1 cellular context compared by ENCODE assay signal in the genomic region with DNA sequence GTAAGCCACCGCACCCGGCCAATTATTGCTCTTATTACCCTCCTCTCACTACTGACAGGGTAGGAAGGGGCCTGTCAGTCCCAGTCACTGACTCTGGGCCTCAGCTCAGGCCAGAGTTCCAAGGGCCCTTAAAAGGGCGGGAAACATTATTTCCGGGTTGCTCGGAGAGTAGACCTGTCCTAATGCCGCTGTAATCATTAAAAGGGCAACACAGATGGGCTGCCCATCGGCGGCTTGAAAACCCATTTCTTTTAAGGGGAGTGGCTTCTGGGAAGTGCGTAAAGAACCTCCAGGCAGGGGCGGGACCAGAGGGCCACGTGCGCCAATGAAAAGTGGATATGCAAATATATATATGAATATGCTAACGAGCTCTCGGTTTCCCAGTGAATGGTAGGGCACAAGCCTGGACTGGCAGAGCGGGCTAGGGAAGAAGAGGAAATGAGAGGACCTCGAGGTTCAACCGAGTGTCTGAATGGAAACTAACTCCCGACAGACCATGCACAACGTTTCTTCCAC.
A peak's percentile ranks its signal among the peaks of the same experiment; 100 is the strongest.
TF ChIP-seq lines count a peak whose summit lies in the region.

No MANE protein-coding gene starts in this region.

TF ChIP-seq in Ishikawa, 13 proteins besides CTCF, POLR2A, EP300 and RAD21 (continued from another document):
- TF ChIP-seq, protein P1, sequence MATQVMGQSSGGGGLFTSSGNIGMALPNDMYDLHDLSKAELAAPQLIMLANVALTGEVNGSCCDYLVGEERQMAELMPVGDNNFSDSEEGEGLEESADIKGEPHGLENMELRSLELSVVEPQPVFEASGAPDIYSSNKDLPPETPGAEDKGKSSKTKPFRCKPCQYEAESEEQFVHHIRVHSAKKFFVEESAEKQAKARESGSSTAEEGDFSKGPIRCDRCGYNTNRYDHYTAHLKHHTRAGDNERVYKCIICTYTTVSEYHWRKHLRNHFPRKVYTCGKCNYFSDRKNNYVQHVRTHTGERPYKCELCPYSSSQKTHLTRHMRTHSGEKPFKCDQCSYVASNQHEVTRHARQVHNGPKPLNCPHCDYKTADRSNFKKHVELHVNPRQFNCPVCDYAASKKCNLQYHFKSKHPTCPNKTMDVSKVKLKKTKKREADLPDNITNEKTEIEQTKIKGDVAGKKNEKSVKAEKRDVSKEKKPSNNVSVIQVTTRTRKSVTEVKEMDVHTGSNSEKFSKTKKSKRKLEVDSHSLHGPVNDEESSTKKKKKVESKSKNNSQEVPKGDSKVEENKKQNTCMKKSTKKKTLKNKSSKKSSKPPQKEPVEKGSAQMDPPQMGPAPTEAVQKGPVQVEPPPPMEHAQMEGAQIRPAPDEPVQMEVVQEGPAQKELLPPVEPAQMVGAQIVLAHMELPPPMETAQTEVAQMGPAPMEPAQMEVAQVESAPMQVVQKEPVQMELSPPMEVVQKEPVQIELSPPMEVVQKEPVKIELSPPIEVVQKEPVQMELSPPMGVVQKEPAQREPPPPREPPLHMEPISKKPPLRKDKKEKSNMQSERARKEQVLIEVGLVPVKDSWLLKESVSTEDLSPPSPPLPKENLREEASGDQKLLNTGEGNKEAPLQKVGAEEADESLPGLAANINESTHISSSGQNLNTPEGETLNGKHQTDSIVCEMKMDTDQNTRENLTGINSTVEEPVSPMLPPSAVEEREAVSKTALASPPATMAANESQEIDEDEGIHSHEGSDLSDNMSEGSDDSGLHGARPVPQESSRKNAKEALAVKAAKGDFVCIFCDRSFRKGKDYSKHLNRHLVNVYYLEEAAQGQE (IDR thresholded peaks at IDR 0.05; ENCODE audit: low read depth) = no peak
- no peak for TF ChIP-seq YY1 (IDR thresholded peaks at IDR 0.05; ENCODE audit: low read depth)
- no peak for TF ChIP-seq EGR1 (IDR thresholded peaks at IDR 0.05)
- no peak for TF ChIP-seq TAF1 (IDR thresholded peaks at IDR 0.05; ENCODE audit: low read depth)
- TF ChIP-seq, protein P2, sequence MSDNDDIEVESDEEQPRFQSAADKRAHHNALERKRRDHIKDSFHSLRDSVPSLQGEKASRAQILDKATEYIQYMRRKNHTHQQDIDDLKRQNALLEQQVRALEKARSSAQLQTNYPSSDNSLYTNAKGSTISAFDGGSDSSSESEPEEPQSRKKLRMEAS (IDR thresholded peaks at IDR 0.05) = peak; percentile 94
- TF ChIP-seq FOXM1 (IDR thresholded peaks at IDR 0.05; ENCODE audit: borderline replicate concordance, low read depth) = no peak
- TF ChIP-seq TCF12 (IDR thresholded peaks at IDR 0.05; ENCODE audit: low read depth) = no peak
- no peak for TF ChIP-seq NFIC (IDR thresholded peaks at IDR 0.05)
- TF ChIP-seq, protein P3, sequence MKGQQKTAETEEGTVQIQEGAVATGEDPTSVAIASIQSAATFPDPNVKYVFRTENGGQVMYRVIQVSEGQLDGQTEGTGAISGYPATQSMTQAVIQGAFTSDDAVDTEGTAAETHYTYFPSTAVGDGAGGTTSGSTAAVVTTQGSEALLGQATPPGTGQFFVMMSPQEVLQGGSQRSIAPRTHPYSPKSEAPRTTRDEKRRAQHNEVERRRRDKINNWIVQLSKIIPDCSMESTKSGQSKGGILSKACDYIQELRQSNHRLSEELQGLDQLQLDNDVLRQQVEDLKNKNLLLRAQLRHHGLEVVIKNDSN (IDR thresholded peaks at IDR 0.05) = peak; percentile 90
- TF ChIP-seq CEBPB (IDR thresholded peaks at IDR 0.05) = no peak
